Comparison of ENCODE assay signal across 1 cellular context in the genomic region with DNA sequence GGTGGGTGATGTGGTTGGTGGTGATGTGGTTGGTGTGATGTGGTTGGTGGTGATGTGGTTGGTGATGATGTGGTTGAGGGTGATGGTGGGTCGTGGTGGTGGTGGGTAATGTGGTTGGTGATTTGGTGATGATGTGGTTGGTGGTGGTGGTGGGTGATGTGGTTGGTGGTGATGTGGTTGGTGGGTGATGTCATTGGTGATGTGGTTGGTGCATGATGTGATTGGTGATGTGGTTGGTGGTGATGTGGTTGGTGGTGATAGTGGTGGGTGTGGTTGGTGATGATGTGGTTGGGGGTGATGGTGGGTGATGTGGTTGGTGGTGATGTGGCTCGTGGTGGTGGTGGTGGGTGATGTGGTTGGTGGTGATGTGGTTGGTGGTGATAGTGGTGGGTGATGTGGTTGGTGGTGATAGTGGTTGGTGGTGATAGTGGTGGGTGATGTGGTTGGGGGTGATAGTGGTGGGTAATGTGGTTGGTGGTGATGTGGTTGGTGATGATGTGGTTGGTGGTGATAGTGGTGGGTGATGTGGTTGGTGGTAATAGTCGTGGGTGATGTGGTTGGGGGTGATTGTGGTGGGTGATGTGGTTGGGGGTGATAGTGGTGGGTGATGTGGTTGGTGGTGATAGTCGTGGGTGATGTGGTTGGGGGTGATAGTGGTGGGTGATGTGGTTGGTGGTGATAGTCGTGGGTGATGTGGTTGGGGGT.
A peak's percentile ranks its signal among the peaks of the same experiment; 100 is the strongest.
TF ChIP-seq lines count a peak whose summit lies in the region.

No MANE protein-coding gene starts in this region.

TF ChIP-seq in HEK293, 187 proteins besides CTCF, POLR2A, EP300 and RAD21 (continued from another document):
- TF ChIP-seq ZNF148 (tag by site-specific recombination; IDR thresholded peaks at IDR 0.05; ENCODE audit: borderline replicate concordance) (0 out of 2 replicates have a peak, but pooled peaks have one; percentile 56), ATF2 (tag by site-specific recombination; IDR thresholded peaks at IDR 0.05; ENCODE audit: low read depth) (peak; percentile 88), ZNF670 (tag by site-specific recombination; IDR thresholded peaks at IDR 0.05; ENCODE audit: low read depth) (peak; percentile 47; the same call in 1 of the 2 replicates), ZSCAN5A (tag by site-specific recombination; IDR thresholded peaks at IDR 0.05) (0 out of 2 replicates have a peak, but pooled peaks have one; percentile 46), KLF1 (tag by site-specific recombination; IDR thresholded peaks at IDR 0.05) (0 out of 2 replicates have a peak, but pooled peaks have one; percentile 31), ZNF311 (tag by site-specific recombination; IDR thresholded peaks at IDR 0.05; ENCODE audit: borderline replicate concordance) (0 out of 2 replicates have a peak, but pooled peaks have one; percentile 66), ZNF776 (tag by site-specific recombination; IDR thresholded peaks at IDR 0.05; ENCODE audit: borderline replicate concordance) (peak; percentile 87), ZBTB7A (tag by site-specific recombination; IDR thresholded peaks at IDR 0.05; ENCODE audit: low read depth) (peak; percentile 91), ZNF707 (tag by site-specific recombination; IDR thresholded peaks at IDR 0.05) (peak; percentile 48; the same call in 1 of the 2 replicates), KLF9 (tag by site-specific recombination; IDR thresholded peaks at IDR 0.05; ENCODE audit: low read depth) (peak; percentile 24; the same call in 1 of the 2 replicates), ZNF837 (tag by site-specific recombination; IDR thresholded peaks at IDR 0.05) (0 out of 2 replicates have a peak, but pooled peaks have one; percentile 52), ZNF521 (tag by site-specific recombination; IDR thresholded peaks at IDR 0.05) (0 out of 2 replicates have a peak, but pooled peaks have one; percentile 36), ZFHX2 (tag by site-specific recombination; conservative IDR thresholded peaks at IDR 0.05) (peak; percentile 37; the same call in 1 of the 2 replicates), ZNF248 (tag by site-specific recombination; IDR thresholded peaks at IDR 0.05) (peak; percentile 73; the same call in 1 of the 2 replicates), SALL2 (tag by site-specific recombination; IDR thresholded peaks at IDR 0.05; ENCODE audit: borderline replicate concordance) (peak; percentile 68; the same call in 1 of the 2 replicates), ZNF544 (tag by site-specific recombination; IDR thresholded peaks at IDR 0.05) (0 out of 2 replicates have a peak, but pooled peaks have one; percentile 39), EGR2 (tag by site-specific recombination; IDR thresholded peaks at IDR 0.05; ENCODE audit: low read depth) (peak; percentile 51; the same call in 1 of the 2 replicates)
- TF ChIP-seq, protein P1, sequence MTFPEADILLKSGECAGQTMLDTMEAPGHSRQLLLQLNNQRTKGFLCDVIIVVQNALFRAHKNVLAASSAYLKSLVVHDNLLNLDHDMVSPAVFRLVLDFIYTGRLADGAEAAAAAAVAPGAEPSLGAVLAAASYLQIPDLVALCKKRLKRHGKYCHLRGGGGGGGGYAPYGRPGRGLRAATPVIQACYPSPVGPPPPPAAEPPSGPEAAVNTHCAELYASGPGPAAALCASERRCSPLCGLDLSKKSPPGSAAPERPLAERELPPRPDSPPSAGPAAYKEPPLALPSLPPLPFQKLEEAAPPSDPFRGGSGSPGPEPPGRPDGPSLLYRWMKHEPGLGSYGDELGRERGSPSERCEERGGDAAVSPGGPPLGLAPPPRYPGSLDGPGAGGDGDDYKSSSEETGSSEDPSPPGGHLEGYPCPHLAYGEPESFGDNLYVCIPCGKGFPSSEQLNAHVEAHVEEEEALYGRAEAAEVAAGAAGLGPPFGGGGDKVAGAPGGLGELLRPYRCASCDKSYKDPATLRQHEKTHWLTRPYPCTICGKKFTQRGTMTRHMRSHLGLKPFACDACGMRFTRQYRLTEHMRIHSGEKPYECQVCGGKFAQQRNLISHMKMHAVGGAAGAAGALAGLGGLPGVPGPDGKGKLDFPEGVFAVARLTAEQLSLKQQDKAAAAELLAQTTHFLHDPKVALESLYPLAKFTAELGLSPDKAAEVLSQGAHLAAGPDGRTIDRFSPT (tag by site-specific recombination; IDR thresholded peaks at IDR 0.05): peak; percentile 65
- TF ChIP-seq, protein P2, sequence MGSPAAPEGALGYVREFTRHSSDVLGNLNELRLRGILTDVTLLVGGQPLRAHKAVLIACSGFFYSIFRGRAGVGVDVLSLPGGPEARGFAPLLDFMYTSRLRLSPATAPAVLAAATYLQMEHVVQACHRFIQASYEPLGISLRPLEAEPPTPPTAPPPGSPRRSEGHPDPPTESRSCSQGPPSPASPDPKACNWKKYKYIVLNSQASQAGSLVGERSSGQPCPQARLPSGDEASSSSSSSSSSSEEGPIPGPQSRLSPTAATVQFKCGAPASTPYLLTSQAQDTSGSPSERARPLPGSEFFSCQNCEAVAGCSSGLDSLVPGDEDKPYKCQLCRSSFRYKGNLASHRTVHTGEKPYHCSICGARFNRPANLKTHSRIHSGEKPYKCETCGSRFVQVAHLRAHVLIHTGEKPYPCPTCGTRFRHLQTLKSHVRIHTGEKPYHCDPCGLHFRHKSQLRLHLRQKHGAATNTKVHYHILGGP (tag by site-specific recombination; IDR thresholded peaks at IDR 0.05): peak; percentile 39; the same call in 1 of the 2 replicates
- TF ChIP-seq, protein P3, sequence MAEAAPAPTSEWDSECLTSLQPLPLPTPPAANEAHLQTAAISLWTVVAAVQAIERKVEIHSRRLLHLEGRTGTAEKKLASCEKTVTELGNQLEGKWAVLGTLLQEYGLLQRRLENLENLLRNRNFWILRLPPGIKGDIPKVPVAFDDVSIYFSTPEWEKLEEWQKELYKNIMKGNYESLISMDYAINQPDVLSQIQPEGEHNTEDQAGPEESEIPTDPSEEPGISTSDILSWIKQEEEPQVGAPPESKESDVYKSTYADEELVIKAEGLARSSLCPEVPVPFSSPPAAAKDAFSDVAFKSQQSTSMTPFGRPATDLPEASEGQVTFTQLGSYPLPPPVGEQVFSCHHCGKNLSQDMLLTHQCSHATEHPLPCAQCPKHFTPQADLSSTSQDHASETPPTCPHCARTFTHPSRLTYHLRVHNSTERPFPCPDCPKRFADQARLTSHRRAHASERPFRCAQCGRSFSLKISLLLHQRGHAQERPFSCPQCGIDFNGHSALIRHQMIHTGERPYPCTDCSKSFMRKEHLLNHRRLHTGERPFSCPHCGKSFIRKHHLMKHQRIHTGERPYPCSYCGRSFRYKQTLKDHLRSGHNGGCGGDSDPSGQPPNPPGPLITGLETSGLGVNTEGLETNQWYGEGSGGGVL (tag by site-specific recombination; IDR thresholded peaks at IDR 0.05): peak; percentile 29; the same call in 1 of the 2 replicates
